ENCODE assay signal across 8 cellular contexts in genomic region chr6:52577778-52578473, GRCh38. TPM values are rescaled to one million over a fixed set of nuclear protein-coding genes. Genes with fewer than 3 reads are reported as not detected.
A peak's percentile ranks its signal among the peaks of the same experiment; 100 is the strongest.
DNase-seq lines count a peak whose midpoint lies in the region; ATAC-seq, FAIRE-seq and TF ChIP-seq lines count a peak whose summit lies in the region.

No MANE protein-coding gene starts in this region.

- H2BK15ac ChIP-seq in H1 (ENCODE audit: low read length): 0 out of 2 replicates have a peak overlapping the region, but pooled peaks have one; percentile 22

- DNase-seq in H1 (ENCODE audit: low read depth in 1 of 2, low spot score in 2 of 2): no peak
- DNase-seq in osteoblast (ENCODE audit: insufficient read length, low spot score, missing footprints): no peak
- no peak for DNase-seq in SHP77 treated with DMSO at 0.1 percent for 48 hours (lab: John Stamatoyannopoulos, UW)
- DNase-seq in HuH-7 (ENCODE audit: low spot score): no peak

- H2AFZ ChIP-seq in OCI-LY3 (ENCODE audit: low read depth, low read length) (peak overlapping the region; percentile 27; the same call in 1 of the 2 replicates), H1 (ENCODE audit: low read length) (no peak overlapping the region), osteoblast (ENCODE audit: low read length) (peak overlapping the region; percentile 85)

- H3K27ac ChIP-seq in DOHH2 (ENCODE audit: low read depth, low read length) (peak overlapping the region; percentile 37), OCI-LY3 (ENCODE audit: low read length) (peak overlapping the region; percentile 62), H1 (ENCODE audit: low read depth, low read length) (peak overlapping the region; percentile 86; the same call in 1 of the 2 replicates), osteoblast (ENCODE audit: low read depth, low read length) (peak overlapping the region; percentile 91)

- no peak for ATAC-seq in HG02678 (IDR thresholded peaks at IDR 0.05; ENCODE audit: unreplicated experiment)
- ATAC-seq in GM21447 (IDR thresholded peaks at IDR 0.05; ENCODE audit: unreplicated experiment): no peak

- no peaks in the 10 kb centered on the region for H3K9me2 ChIP-seq in DOHH2 (replicated peaks; ENCODE audit: control insufficient read depth, low read length)

- H3K79me1 ChIP-seq in H1 (ENCODE audit: low read depth, low read length): peaks cover 2% of the 10 kb centered on the region; the same call in 1 of the 2 replicates

- H2BK120ac ChIP-seq in H1 (replicated peaks; ENCODE audit: low read depth, low read length): peak overlapping the region; percentile 70

- no peak overlapping the region for H3K23ac ChIP-seq in H1 (ENCODE audit: insufficient read length)

- H4K8ac ChIP-seq in H1 (ENCODE audit: extremely low read depth, insufficient read depth, low read length): no peak overlapping the region

- 75% methylated on average over 9 of the region's 9 CpGs; no CpG with 5 or more reads in 1 of the 2 experiments for WGBS in H1 (ENCODE audit: extremely low coverage in 1 of 2, insufficient coverage in 1 of 2, insufficient read length in 1 of 2, insufficient replicate concordance in 2 of 2, low coverage in 1 of 2, low lambda C conversion rate in 2 of 2, missing lambda C conversion rate in 1 of 2), 2 experiments

- H3K9me3 ChIP-seq in DOHH2 (ENCODE audit: control insufficient read depth, insufficient read depth, low read length) (no peaks in the 10 kb centered on the region), OCI-LY3 (ENCODE audit: insufficient read depth, low read length) (no peaks in the 10 kb centered on the region), H1 (ENCODE audit: insufficient read depth in 2 of 2, low read depth in 1 of 2, low read length in 1 of 2) (no peaks in the 10 kb centered on the region), osteoblast (ENCODE audit: low read depth, low read length) (no peaks in the 10 kb centered on the region)

- peaks cover 5% of the 10 kb centered on the region; the same call in 1 of the 2 replicates for H3K27me3 ChIP-seq in DOHH2 (ENCODE audit: control insufficient read depth, low read length)
- H3K27me3 ChIP-seq in OCI-LY3 (ENCODE audit: low read depth, low read length): no peaks in the 10 kb centered on the region
- H3K27me3 ChIP-seq in H1 (replicated peaks in 1 of 4; ENCODE audit: control insufficient read depth in 3 of 4, extremely low read depth in 1 of 4, insufficient read depth in 3 of 4, low read length in 3 of 4): no peaks in the 10 kb centered on the region
- no peaks in the 10 kb centered on the region for H3K27me3 ChIP-seq in osteoblast (ENCODE audit: insufficient read depth, low read length)

- H4K91ac ChIP-seq in H1 (replicated peaks; ENCODE audit: insufficient read length, low read length): no peak overlapping the region

- H3K4me1 ChIP-seq in DOHH2 (ENCODE audit: control insufficient read depth, low read length) (peaks cover 17% of the 10 kb centered on the region), OCI-LY3 (ENCODE audit: low read length) (peaks cover 36% of the 10 kb centered on the region), H1 (replicated peaks in 1 of 4; ENCODE audit: control insufficient read depth in 3 of 4, insufficient read depth in 4 of 4, low read length in 3 of 4) (peaks cover 13 to 23% (median 19%) of the 10 kb centered on the region in 4 experiments), osteoblast (ENCODE audit: insufficient read depth, low read length) (peaks cover 28% of the 10 kb centered on the region)

- H3K4me3 ChIP-seq in DOHH2 (ENCODE audit: low read length) (peak overlapping the region; percentile 83), OCI-LY3 (ENCODE audit: low read length) (peak overlapping the region; percentile 81), H1 (ENCODE audit: extremely low read depth in 1 of 4, insufficient read depth in 2 of 4, low read depth in 3 of 4, low read length in 4 of 4) (peak overlapping the region; percentile 70 to 91 (median 76)), osteoblast (ENCODE audit: insufficient read depth, low read length) (peak overlapping the region; percentile 79)

- TF ChIP-seq POLR2A in H1 (IDR thresholded peaks at IDR 0.05; ENCODE audit: control extremely low read depth in 1 of 2, low read depth in 2 of 2, low read length in 2 of 2): no peak

- POLR2A ChIA-PET in H1 (lab: Charles Lee; ENCODE audit: partially characterized antibody): interaction anchor here (1.1 to 2.8 kb wide), 9 partner anchors 14 to 165 kb away, joined by 3 to 17 read pairs (median 7); partner anchors contain the start of gene EFHC1

- FAIRE-seq in H1 (lab: Jason Lieb, UNC): no peak

- H3K4me2 ChIP-seq in DOHH2 (ENCODE audit: low read length): peak overlapping the region; percentile 84
- H3K4me2 ChIP-seq in OCI-LY3 (ENCODE audit: low read length): peak overlapping the region; percentile 67
- peak overlapping the region; percentile 71 to 73 for H3K4me2 ChIP-seq in H1 (ENCODE audit: insufficient read depth in 1 of 2, low read depth in 2 of 2, low read length in 2 of 2)
- H3K4me2 ChIP-seq in osteoblast (ENCODE audit: insufficient read depth, low read length): peak overlapping the region; percentile 95

- peak overlapping the region; percentile 44 for H3K4ac ChIP-seq in H1 (replicated peaks; ENCODE audit: insufficient read length, low read depth, low read length)

- no peak overlapping the region for H3K18ac ChIP-seq in H1 (ENCODE audit: extremely low read depth, low read length)

- H3F3A ChIP-seq in DOHH2 (ENCODE audit: control insufficient read depth, insufficient read depth): peaks cover 7% of the 10 kb centered on the region

- H3K23me2 ChIP-seq in H1 (ENCODE audit: low read depth, low read length): peaks cover 6% of the 10 kb centered on the region; the same call in 1 of the 2 replicates

- H3K36me3 ChIP-seq in DOHH2 (ENCODE audit: control insufficient read depth, low read length): no peaks in the 10 kb centered on the region
- peaks cover 13% of the 10 kb centered on the region for H3K36me3 ChIP-seq in OCI-LY3 (replicated peaks; ENCODE audit: low read depth, low read length)
- H3K36me3 ChIP-seq in H1 (ENCODE audit: control insufficient read depth in 2 of 4, insufficient read depth in 4 of 4, low read length in 3 of 4): no peaks in the 10 kb centered on the region
- H3K36me3 ChIP-seq in osteoblast (ENCODE audit: insufficient read depth, low read length): peaks cover 15% of the 10 kb centered on the region

- no peak overlapping the region for H2BK12ac ChIP-seq in H1 (ENCODE audit: low read depth, low read length)

- no peak overlapping the region for H2BK20ac ChIP-seq in H1 (ENCODE audit: low read length)

- no peak overlapping the region for H3K14ac ChIP-seq in H1 (ENCODE audit: insufficient read length)

- no peak overlapping the region for H2BK5ac ChIP-seq in H1 (ENCODE audit: low read depth, low read length)

- H3K56ac ChIP-seq in H1 (replicated peaks; ENCODE audit: insufficient read length, low read depth, low read length): peak overlapping the region; percentile 67

- no peak overlapping the region for H2AK5ac ChIP-seq in H1 (ENCODE audit: low read depth, low read length)

- H3K9ac ChIP-seq in OCI-LY3 (ENCODE audit: low read length) (peak overlapping the region; percentile 82), H1 (replicated peaks in 1 of 4; ENCODE audit: extremely low read depth in 1 of 4, low read depth in 3 of 4, low read length in 3 of 4) (peak overlapping the region; percentile 79 to 90 (median 82))

- no peak for TF ChIP-seq EP300 in H1 (IDR thresholded peaks at IDR 0.05; ENCODE audit: borderline replicate concordance in 1 of 2, low read depth in 2 of 2, low read length in 2 of 2)

- TF ChIP-seq CTCF in DOHH2 (IDR thresholded peaks at IDR 0.05; ENCODE audit: low read depth, low read length, poor library complexity, severe bottlenecking): no peak
- TF ChIP-seq CTCF in OCI-LY3 (IDR thresholded peaks at IDR 0.05; ENCODE audit: low read depth, low read length): no peak
- no peak for TF ChIP-seq CTCF in H1 (IDR thresholded peaks at IDR 0.05; ENCODE audit: control extremely low read depth in 1 of 3, insufficient read depth in 1 of 3, low read depth in 1 of 3, low read length in 3 of 3)
- TF ChIP-seq CTCF in osteoblast (IDR thresholded peaks at IDR 0.05; ENCODE audit: extremely low read depth, low read depth, low read length): no peak

- peak overlapping the region; percentile 50 for H4K5ac ChIP-seq in H1 (ENCODE audit: insufficient read length, low read depth, low read length)

- TF ChIP-seq RAD21 in H1 (IDR thresholded peaks at IDR 0.05 in 1 of 2, conservative IDR thresholded peaks at IDR 0.05 in 1 of 2; ENCODE audit: low read depth in 2 of 2, low read length in 2 of 2): no peak

- H4K20me1 ChIP-seq in DOHH2 (ENCODE audit: control insufficient read depth, insufficient read depth, low read depth, low read length) (no peaks in the 10 kb centered on the region; the same call in 1 of the 2 replicates), OCI-LY3 (ENCODE audit: insufficient read depth, low read length) (peaks cover 28% of the 10 kb centered on the region; the same call in 1 of the 2 replicates), H1 (replicated peaks in 1 of 2; ENCODE audit: control insufficient read depth in 1 of 2, insufficient read depth in 2 of 2, low read length in 2 of 2) (peaks cover 2 to 5% of the 10 kb centered on the region in 2 experiments), osteoblast (ENCODE audit: insufficient read depth, low read length) (peaks cover 16% of the 10 kb centered on the region)

- H3K79me2 ChIP-seq in DOHH2 (ENCODE audit: control insufficient read depth, low read length) (peaks cover 4% of the 10 kb centered on the region; the same call in 1 of the 2 replicates), OCI-LY3 (ENCODE audit: low read length) (peaks cover 39% of the 10 kb centered on the region), H1 (ENCODE audit: control insufficient read depth in 1 of 2, insufficient read depth in 2 of 2, low read length in 2 of 2) (peaks cover 0 to 31% of the 10 kb centered on the region in 2 experiments; a peak in 3 of 4 replicates), osteoblast (ENCODE audit: insufficient read depth, low read length) (peaks cover 39% of the 10 kb centered on the region)

- CTCF ChIA-PET in H1 (lab: Charles Lee; ENCODE audit: partially characterized antibody): interaction anchor here (1.7 to 7.3 kb wide), 6 partner anchors 11 to 161 kb away, joined by 4 to 85 read pairs (median 18); no protein-coding TSS in a partner anchor

TF ChIP-seq in H1, 55 proteins besides CTCF, POLR2A, EP300 and RAD21:
- TF ChIP-seq ZNF274 (IDR thresholded peaks at IDR 0.05; ENCODE audit: borderline replicate concordance, extremely low read depth, low read length): no peak
TF ChIP-seq in H1: peak in this region for 0.

RNA-seq across cellular contexts. Expression of gene TRAM2, which starts 1.1 kb away (rescaled TPM):
- total RNA-seq in H1 (2021; fragmentation: NEBNext Ultra II Directional; extraction: Animal tissue kit (Norgen Biotek cat#: 25700)): 21.4 and 21.6 TPM in 2 replicates
- polyA plus RNA-seq in H1 (2011; rRNA removed): 8.5 and 9.0 TPM in 2 replicates
- polyA plus RNA-seq in H1 (2011; cell fraction: cytosol; rRNA removed): 8.6 TPM
- 10.0 TPM for polyA plus RNA-seq in H1 (2011; cell fraction: nucleus; rRNA removed)
- polyA plus RNA-seq in H1 (2012, experiment 1 of 2): 8.3 to 11.6 TPM (median 10.6 TPM) in 4 replicates
- polyA plus RNA-seq in H1 (2012, experiment 2 of 2): 4.8 TPM
- 18.2 TPM for polyA plus RNA-seq in H1 (2013, experiment 1 of 2)
- polyA plus RNA-seq in H1 (2013, experiment 2 of 2): 21.0 TPM
- 15.8 and 16.0 TPM in 2 replicates for polyA minus RNA-seq in H1 (2011; rRNA and poly(A)+ RNA removed)
- polyA minus RNA-seq in H1 (2011; cell fraction: cytosol; rRNA and poly(A)+ RNA removed): 10.1 TPM
- polyA minus RNA-seq in H1 (2011; cell fraction: nucleus; rRNA and poly(A)+ RNA removed): 12.7 TPM
- 129 and 155 TPM in 2 replicates for total RNA-seq in osteoblast

Comparison
In these comparisons a context has a peak if more than half of its experiments do, and no peak if none do; other contexts are left out.
1. H3K27ac ChIP-seq: peak in every context shown above with its lines; median percentile 91 in osteoblast; 86 in H1; 62 in OCI-LY3; 37 in DOHH2.